ENCODE assay signal across 10 cellular contexts in the genomic region with DNA sequence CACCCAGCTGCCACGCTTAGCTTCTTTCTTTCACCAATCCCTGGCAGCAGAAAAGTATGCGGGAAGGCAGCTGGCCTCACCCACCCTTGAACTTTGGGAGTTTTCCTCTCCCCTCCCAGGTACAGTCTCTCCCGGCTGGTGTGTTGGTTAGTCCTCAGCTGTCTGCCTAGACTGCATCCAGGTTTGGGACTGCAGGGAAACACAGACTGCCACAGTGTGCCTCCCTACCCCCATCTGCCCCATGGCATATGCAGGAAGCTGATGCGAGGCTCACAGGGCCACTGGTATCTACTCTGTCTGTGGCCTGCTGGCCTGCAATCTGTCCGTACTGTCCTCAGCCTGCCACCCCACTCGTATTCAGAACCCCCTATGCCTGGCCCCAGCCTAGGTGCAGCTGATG. TPM values are rescaled to one million over a fixed set of nuclear protein-coding genes. Genes with fewer than 3 reads are reported as not detected.
A peak's percentile ranks its signal among the peaks of the same experiment; 100 is the strongest.
DNase-seq lines count a peak whose midpoint lies in the region; ATAC-seq and TF ChIP-seq lines count a peak whose summit lies in the region.
"Had no signal": no experiment of that assay in that cellular context is flagged by ENCODE, and none has a peak within 500 bp of the region (broad histone marks: within the 10 kb centered on the region; RNA-seq: fewer than 3 reads in every experiment).

No MANE protein-coding gene starts in this region.

- H3K27me3 Mint-ChIP-seq in stimulated activated memory B cell treated with anti-CD40 and anti-IgM and Interleukin-4, amounts not matched to agents 10 μg/mL and 1 μg/mL and 100 μg/mL, for 72 hours: peaks cover 21% of the 10 kb centered on the region

- H3K4me1 Mint-ChIP-seq in stimulated activated memory B cell treated with anti-CD40 and anti-IgM and Interleukin-4, amounts not matched to agents 10 μg/mL and 1 μg/mL and 100 μg/mL, for 72 hours: peaks cover 46% of the 10 kb centered on the region

- BruUV-seq in HCT116 (replicated peaks; lab: Mats Ljungman, UMichigan) (no TSS peak), mammary epithelial cell (replicated peaks; lab: Mats Ljungman, UMichigan) (no TSS peak)

- TF ChIP-seq POLR2A in HCT116 (IDR thresholded peaks at IDR 0.05; ENCODE audit: borderline replicate concordance, extremely low read depth, insufficient read depth, insufficient read length): no peak

- H3K4me2 ChIP-seq in HCT116 (ENCODE audit: low read length): peak overlapping the region; percentile 82
- peak overlapping the region; percentile 88 for H3K4me2 ChIP-seq in mammary epithelial cell (ENCODE audit: insufficient read depth, low read depth, low read length)

- H3K79me2 ChIP-seq in HCT116 (ENCODE audit: insufficient read depth, low read length) (peaks cover 70% of the 10 kb centered on the region), mammary epithelial cell (ENCODE audit: insufficient read depth, low read length) (peaks cover 71% of the 10 kb centered on the region)

- no peak for TF ChIP-seq RAD21 in HCT116 (IDR thresholded peaks at IDR 0.05; ENCODE audit: low read depth)

- H3K27ac Mint-ChIP-seq in stimulated activated memory B cell treated with anti-CD40 and anti-IgM and Interleukin-4, amounts not matched to agents 10 μg/mL and 1 μg/mL and 100 μg/mL, for 72 hours: peak overlapping the region; percentile 5

- H4K20me1 ChIP-seq in HCT116 (ENCODE audit: insufficient read depth): no peaks in the 10 kb centered on the region
- no peaks in the 10 kb centered on the region for H4K20me1 ChIP-seq in mammary epithelial cell (ENCODE audit: insufficient read depth, low read length)

- H3K9me3 ChIP-seq in HCT116 (ENCODE audit: control insufficient read depth in 1 of 2, insufficient read depth in 1 of 2, low read depth in 1 of 2, low read length in 2 of 2) (no peaks in the 10 kb centered on the region), mammary epithelial cell (replicated peaks; ENCODE audit: insufficient read depth, low read length) (no peaks in the 10 kb centered on the region), lower lobe of right lung (no peaks in the 10 kb centered on the region)
- H3K9me3 ChIP-seq: SJCRH30 had no signal

- H3K4me1 ChIP-seq in HCT116 (ENCODE audit: control insufficient read depth in 1 of 2, insufficient read depth in 2 of 2, low read length in 2 of 2): peaks cover 32 to 70% of the 10 kb centered on the region in 2 experiments
- H3K4me1 ChIP-seq in mammary epithelial cell (ENCODE audit: insufficient read depth, low read length): peaks cover 53% of the 10 kb centered on the region
- peaks cover 90% of the 10 kb centered on the region for H3K4me1 ChIP-seq in lower lobe of right lung

- CTCF ChIA-PET in HCT116 (lab: Charles Lee): interaction anchor here (2.1 kb wide), 1 partner anchor 76 kb away, joined by 8 read pairs; no protein-coding TSS in a partner anchor
- CTCF ChIA-PET in mammary epithelial cell (lab: Charles Lee; ENCODE audit: low non-redundant PET): interaction anchor here (0.8 kb wide), 1 partner anchor 77 kb away, joined by 3 read pairs; no protein-coding TSS in a partner anchor

- H3K4me3 Mint-ChIP-seq in stimulated activated memory B cell treated with anti-CD40 and anti-IgM and Interleukin-4, amounts not matched to agents 10 μg/mL and 1 μg/mL and 100 μg/mL, for 72 hours: peak overlapping the region; percentile 2

- H3K4me3 ChIP-seq in HCT116 (replicated peaks in 1 of 2; ENCODE audit: low read depth in 1 of 2, low read length in 2 of 2): no peak overlapping the region
- peak overlapping the region; percentile 75 to 95 (median 84) for H3K4me3 ChIP-seq in mammary epithelial cell (replicated peaks in 1 of 3; ENCODE audit: insufficient read depth in 1 of 3, low read depth in 2 of 3, low read length in 3 of 3)
- H3K4me3 ChIP-seq in lower lobe of right lung: peak overlapping the region; percentile 82

- H3K36me3 Mint-ChIP-seq in stimulated activated memory B cell treated with anti-CD40 and anti-IgM and Interleukin-4, amounts not matched to agents 10 μg/mL and 1 μg/mL and 100 μg/mL, for 72 hours: peaks cover 5% of the 10 kb centered on the region

- RAD21 ChIA-PET in HCT116 (lab: Charles Lee; ENCODE audit: low non-redundant PET in 1 of 2, low total read pairs in 2 of 2, uncharacterized antibody in 2 of 2, unreplicated experiment in 2 of 2): interaction anchor here in 1 of 2 experiments (2.7 kb wide), 1 partner anchor 82 kb away, joined by 7 read pairs; no protein-coding TSS in a partner anchor

- dilution Hi-C loops in mammary epithelial cell (cut with HindIII; ENCODE audit: low sequenced_read_pairs): no loop called here

- WGBS in mammary epithelial cell (ENCODE audit: low coverage, missing lambda C conversion rate): 24% methylated on average over 5 of the region's 6 CpGs

- ATAC-seq in HCT116 (no peak), lower lobe of right lung (peak; percentile 2 to 21)
- no peak for ATAC-seq in stimulated activated memory B cell treated with anti-CD40 and anti-IgM and Interleukin-4, amounts not matched to agents 10 μg/mL and 1 μg/mL and 100 μg/mL, for 72 hours

- H3K27me3 ChIP-seq in HCT116 (ENCODE audit: insufficient read depth, low read length) (no peaks in the 10 kb centered on the region), mammary epithelial cell (ENCODE audit: insufficient read depth, low read length) (no peaks in the 10 kb centered on the region), lower lobe of right lung (ENCODE audit: low read depth) (no peaks in the 10 kb centered on the region)
- H3K27me3 ChIP-seq: SJCRH30 had no signal

- H3K27ac ChIP-seq in HCT116 (ENCODE audit: low read depth, low read length) (no peak overlapping the region), mammary epithelial cell (ENCODE audit: insufficient read depth, low read depth, low read length) (peak overlapping the region; percentile 21), lower lobe of right lung (peak overlapping the region; percentile 90)
- H3K27ac ChIP-seq: SJCRH30 had no signal

- in situ Hi-C loops in mammary epithelial cell (cut with MboI; ENCODE audit: low sequenced_read_pairs in 2 of 2): loop anchor here in 1 of 2 donors (5.0 kb wide), 1 partner anchor 75 kb away; no protein-coding TSS in a partner anchor

- H3K9me2 ChIP-seq in HCT116 (ENCODE audit: insufficient read depth): no peaks in the 10 kb centered on the region

- intact Hi-C loops in HCT116 (cut with micrococcal nuclease): no loop called here
- intact Hi-C loops in mammary epithelial cell (cut with micrococcal nuclease): no loop called here
- intact Hi-C loops in lower lobe of right lung (cut with DNase I): no loop called here

- TF ChIP-seq CTCF in HCT116 (IDR thresholded peaks at IDR 0.05 in 2 of 3, conservative IDR thresholded peaks at IDR 0.05 in 1 of 3; ENCODE audit: borderline replicate concordance in 1 of 3, insufficient read depth in 1 of 3, low read depth in 2 of 3, low read length in 2 of 3) (no peak), mammary epithelial cell (conservative IDR thresholded peaks at IDR 0.05 in 1 of 2, IDR thresholded peaks at IDR 0.05 in 1 of 2; ENCODE audit: extremely low read depth in 1 of 2, insufficient read depth in 1 of 2, low read depth in 1 of 2, low read length in 2 of 2) (no peak), lower lobe of right lung (IDR thresholded peaks at IDR 0.05) (no peak)

- POLR2A ChIA-PET in HCT116 (lab: Charles Lee): interaction anchor here (1.6 kb wide), 1 partner anchor 11 kb away, joined by 4 read pairs; no protein-coding TSS in a partner anchor

- DNase-seq in HCT116 (ENCODE audit: low read depth, low spot score) (no peak), mammary epithelial cell (no peak), lower lobe of right lung (no peak), NAMALWA (ENCODE audit: low spot score) (no peak), Kasumi-1 (lab: John Stamatoyannopoulos, UW) (no peak), NCI-H345 treated with DMSO at 0.1 percent for 48 hours (lab: John Stamatoyannopoulos, UW; ENCODE audit: unreplicated experiment) (no peak), KG1 (lab: John Stamatoyannopoulos, UW) (no peak)
- DNase-seq: NCI-H1694 treated with DMSO at 0.1 percent for 48 hours, SJCRH30 had no signal

- H3K9me3 Mint-ChIP-seq in stimulated activated memory B cell treated with anti-CD40 and anti-IgM and Interleukin-4, amounts not matched to agents 10 μg/mL and 1 μg/mL and 100 μg/mL, for 72 hours: no peaks in the 10 kb centered on the region

- H3K36me3 ChIP-seq in HCT116 (ENCODE audit: control insufficient read depth in 1 of 2, insufficient read depth in 2 of 2, low read length in 2 of 2): peaks cover 2 to 10% of the 10 kb centered on the region in 2 experiments; a peak in 1 of 4 replicates
- peaks cover 6% of the 10 kb centered on the region for H3K36me3 ChIP-seq in mammary epithelial cell (ENCODE audit: insufficient read depth, low read length)
- peaks cover 7% of the 10 kb centered on the region for H3K36me3 ChIP-seq in lower lobe of right lung

- H2AFZ ChIP-seq in HCT116 (ENCODE audit: low read depth, low read length, poor library complexity, severe bottlenecking) (no peak overlapping the region), mammary epithelial cell (ENCODE audit: low read depth, low read length) (no peak overlapping the region)

- H3K9ac ChIP-seq in HCT116 (ENCODE audit: low read length) (peak overlapping the region; percentile 95; the same call in 1 of the 2 replicates), mammary epithelial cell (ENCODE audit: insufficient read depth, low read length) (peak overlapping the region; percentile 98)

TF ChIP-seq in HCT116, 20 proteins besides CTCF, POLR2A, EP300 and RAD21:
- TF ChIP-seq EZH2 (IDR thresholded peaks at IDR 0.05) (no peak), SP1 (IDR thresholded peaks at IDR 0.05; ENCODE audit: low read depth) (no peak), YY1 (IDR thresholded peaks at IDR 0.05; ENCODE audit: extremely low read depth, insufficient replicate concordance, low read depth, low read length) (no peak), ZNF274 (IDR thresholded peaks at IDR 0.05; ENCODE audit: low read depth, low read length) (no peak), FOSL1 (IDR thresholded peaks at IDR 0.05; ENCODE audit: low read depth) (no peak), SIN3A (IDR thresholded peaks at IDR 0.05; ENCODE audit: low read depth) (no peak)

RNA-seq across cellular contexts. Expression of a gene that starts 2.1 kb away (rescaled TPM):
- total RNA-seq in HCT116 (2021; ENCODE audit: unreplicated experiment) (182 TPM), mammary epithelial cell (100 to 1,000 TPM; 351 to 470 TPM), lower lobe of right lung (437 TPM)
- polyA plus RNA-seq in HCT116 (2012): 246 and 260 TPM in 2 replicates
- polyA plus RNA-seq in mammary epithelial cell: 775 TPM
- polyA minus RNA-seq in mammary epithelial cell: 463 TPM

Comparison
In these comparisons a context has a peak if more than half of its experiments do, and no peak if none do; other contexts are left out.
1. ATAC-seq: peak in lower lobe of right lung (2 of 2); none in HCT116 (single experiment) and stimulated activated memory B cell treated with anti-CD40 and anti-IgM and Interleukin-4, amounts not matched to agents 10 μg/mL and 1 μg/mL and 100 μg/mL, for 72 hours (single experiment).
2. H3K4me3 ChIP-seq: peak in mammary epithelial cell (3 of 3) and lower lobe of right lung (single experiment); none in HCT116 (0 of 2).